8 cellular contexts compared by ENCODE assay signal in the genomic region with DNA sequence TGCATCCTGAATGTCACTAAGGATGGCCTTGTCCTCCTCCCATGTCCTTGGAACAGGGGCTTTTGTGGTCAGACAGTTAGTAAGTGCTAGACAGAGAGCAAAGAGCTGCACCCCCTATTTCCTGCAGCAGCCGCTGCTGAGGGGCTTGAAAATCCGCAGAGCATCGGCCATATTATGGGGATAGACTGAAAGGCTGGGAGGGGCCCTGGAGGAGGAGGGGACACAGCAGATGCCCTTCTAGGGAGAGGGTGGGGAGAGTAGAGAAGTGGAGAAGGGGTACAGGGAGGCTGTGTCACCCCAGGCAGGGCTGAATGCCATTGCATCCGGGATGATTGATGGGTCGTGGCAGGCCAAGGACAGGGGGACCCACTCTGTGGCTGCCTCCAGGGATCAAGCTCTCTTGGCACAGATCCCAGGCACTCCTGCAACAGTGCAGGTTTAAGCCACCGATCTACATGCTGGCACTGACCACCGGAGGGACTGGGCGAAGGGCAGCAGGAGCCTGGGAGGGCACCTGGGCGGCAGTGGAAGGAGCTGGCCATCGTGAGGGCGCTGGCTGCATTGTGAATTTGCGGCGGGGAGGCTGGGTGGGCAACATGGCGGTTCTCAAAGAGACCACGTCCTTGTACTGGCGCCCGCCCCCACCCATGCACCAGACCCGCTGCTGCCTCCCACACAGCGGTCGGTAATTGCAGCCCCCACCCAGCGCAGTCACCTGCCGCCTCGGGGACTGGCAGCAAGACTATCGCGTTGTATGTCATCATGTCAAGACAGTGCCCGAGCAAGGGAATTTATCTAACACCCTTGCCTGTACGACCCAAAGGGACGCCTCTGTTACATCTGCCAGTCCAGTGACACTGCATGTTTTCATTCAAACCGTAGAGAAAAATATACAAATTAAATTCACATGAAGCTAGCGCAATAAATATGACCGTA. TPM values are rescaled to one million over a fixed set of nuclear protein-coding genes. Genes with fewer than 3 reads are reported as not detected.
DNase-seq lines count a peak whose midpoint lies in the region; ATAC-seq and TF ChIP-seq lines count a peak whose summit lies in the region.
"Not testable (repeated sequence)": the region's sequence is repeated elsewhere in the genome, so short reads cannot be mapped to it uniquely, and the experiment has no call there.

No MANE protein-coding gene starts in this region.

- not testable (repeated sequence) for TF ChIP-seq CTCF in activated B cell treated with CpG ODN at 0.5 μM for 24 hours (IDR thresholded peaks at IDR 0.05); body of pancreas (IDR thresholded peaks at IDR 0.05)

- peak; percentile 10 for ATAC-seq in activated B cell treated with CpG ODN at 0.5 μM for 24 hours (ENCODE audit: low read depth)
- not testable (repeated sequence) for ATAC-seq in body of pancreas

- H3K4me2 ChIP-seq in BLaER1 treated with 17β-estradiol and CSF1 and Interleukin-3, amounts not matched to agents 10 nM and 100 nM = peak overlapping the region; percentile 84 to 99 (median 95)

- peak overlapping the region; percentile 72 to 97 (median 86) for H3K9ac ChIP-seq in BLaER1 treated with 17β-estradiol and CSF1 and Interleukin-3, amounts not matched to agents 10 nM and 100 nM
- peak overlapping the region; percentile 74 to 89 for H3K9ac ChIP-seq in mucosa of rectum (ENCODE audit: low read depth in 1 of 2, low read length in 2 of 2)

- intact Hi-C loops in activated B cell treated with CpG ODN at 0.5 μM for 24 hours (cut with micrococcal nuclease) = loop anchor here (1.0 to 5.0 kb wide), 7 partner anchors 24 to 978 kb away; partner anchors contain the start of genes BPHL and ECI2
- intact Hi-C loops in body of pancreas (cut with DNase I) = not testable (repeated sequence)

- POLR2A ChIA-PET in activated B cell treated with CpG ODN at 0.5 μM for 24 hours (lab: Charles Lee) = interaction anchor here (0.6 to 1.2 kb wide), 5 partner anchors 37 to 864 kb away, joined by 3 to 5 read pairs (median 4); partner anchors contain the start of genes BPHL and PSMG4

- peak overlapping the region; percentile 85 for H3K4me3 Mint-ChIP-seq in activated B cell treated with CpG ODN at 0.5 μM for 24 hours

- peaks cover 26% of the 10 kb centered on the region for H3K4me1 Mint-ChIP-seq in activated B cell treated with CpG ODN at 0.5 μM for 24 hours

- DNase-seq in HAP-1 (ENCODE audit: low spot score in 2 of 2) (peak in 1 of 2 experiments; percentile 68), NCI-H2171 treated with DMSO at 0.1 percent for 48 hours (lab: John Stamatoyannopoulos, UW) (peak; percentile 54), activated B cell treated with CpG ODN at 0.5 μM for 24 hours (peak; percentile 27), body of pancreas (peak in 2 of 4 donors; percentile 36 to 48), germinal center (ENCODE audit: low spot score) (peak; percentile 23)
- DNase-seq in stimulated activated CD4-positive, alpha-beta T cell treated with anti-CD3 and anti-CD28 coated beads, Interleukin-4, amount 100 ng/mL, for 24 hours = peak; percentile 6

- WGBS in body of pancreas, 2 donors = 9 to 11% methylated on average over 20 to 28 of the region's 31 CpGs

- H3K9me3 Mint-ChIP-seq in activated B cell treated with CpG ODN at 0.5 μM for 24 hours = not testable (repeated sequence)

- H3K27ac Mint-ChIP-seq in activated B cell treated with CpG ODN at 0.5 μM for 24 hours = peak overlapping the region; percentile 63

- H3K36me3 Mint-ChIP-seq in activated B cell treated with CpG ODN at 0.5 μM for 24 hours (ENCODE audit: low read depth) = not testable (repeated sequence)

- TF ChIP-seq POLR2A in body of pancreas (IDR thresholded peaks at IDR 0.05) = peak in 1 of 3 donors; percentile 5

- H3K36me3 ChIP-seq in BLaER1 treated with 17β-estradiol and CSF1 and Interleukin-3, amounts not matched to agents 10 nM and 100 nM = peaks cover 3 to 28% (median 12%) of the 10 kb centered on the region in 11 experiments; a peak in 17 of 22 replicates
- H3K36me3 ChIP-seq in HAP-1 (replicated peaks) = peaks cover 27% of the 10 kb centered on the region
- not testable (repeated sequence) for H3K36me3 ChIP-seq in body of pancreas (replicated peaks in 1 of 2; ENCODE audit: insufficient read depth in 1 of 2, low read depth in 2 of 2); mucosa of rectum (ENCODE audit: control insufficient read depth in 2 of 2, insufficient read depth in 2 of 2, low read length in 2 of 2)

- not testable (repeated sequence) for H3K9me3 ChIP-seq in BLaER1 treated with 17β-estradiol and CSF1 and Interleukin-3, amounts not matched to agents 10 nM and 100 nM (replicated peaks in 1 of 11); HAP-1; body of pancreas; mucosa of rectum (ENCODE audit: control insufficient read depth in 2 of 2, low read length in 2 of 2)

- H3K27ac ChIP-seq in BLaER1 treated with 17β-estradiol and CSF1 and Interleukin-3, amounts not matched to agents 10 nM and 100 nM = peak overlapping the region; percentile 24 to 97 (median 82); a peak in 21 of 22 replicates
- H3K27ac ChIP-seq in body of pancreas (peak overlapping the region; percentile 97 to 100 (median 98)), mucosa of rectum (ENCODE audit: low read depth in 2 of 2, low read length in 2 of 2) (peak overlapping the region; percentile 80 to 91)

- H3K27me3 Mint-ChIP-seq in activated B cell treated with CpG ODN at 0.5 μM for 24 hours = not testable (repeated sequence)

- H4K20me1 ChIP-seq in BLaER1 treated with 17β-estradiol and CSF1 and Interleukin-3, amounts not matched to agents 10 nM and 100 nM = peaks cover 0 to 19% (median 0%) of the 10 kb centered on the region in 11 experiments; a peak in 5 of 22 replicates

- not testable (repeated sequence) for H3K27me3 ChIP-seq in BLaER1 treated with 17β-estradiol and CSF1 and Interleukin-3, amounts not matched to agents 10 nM and 100 nM; HAP-1 (ENCODE audit: low read depth); body of pancreas; mucosa of rectum (ENCODE audit: control insufficient read depth in 2 of 2, insufficient read depth in 2 of 2, low read length in 2 of 2)

- H3K4me1 ChIP-seq in BLaER1 treated with 17β-estradiol and CSF1 and Interleukin-3, amounts not matched to agents 10 nM and 100 nM = peaks cover 29 to 51% (median 37%) of the 10 kb centered on the region in 10 experiments
- H3K4me1 ChIP-seq in HAP-1 (peaks cover 13% of the 10 kb centered on the region), body of pancreas (peaks cover 47% of the 10 kb centered on the region), mucosa of rectum (ENCODE audit: control insufficient read depth in 2 of 2, insufficient read depth in 2 of 2, low read length in 2 of 2) (peaks cover 19 to 20% of the 10 kb centered on the region in 2 donors)

- CTCF ChIA-PET in activated B cell treated with CpG ODN at 0.5 μM for 24 hours (lab: Charles Lee) = interaction anchor here (0.6 to 1.3 kb wide), 5 partner anchors 30 to 105 kb away, joined by 3 to 5 read pairs (median 3); partner anchors contain the start of gene PSMG4

- peak overlapping the region; percentile 78 to 96 (median 85) for H3K4me3 ChIP-seq in BLaER1 treated with 17β-estradiol and CSF1 and Interleukin-3, amounts not matched to agents 10 nM and 100 nM
- H3K4me3 ChIP-seq in HAP-1 (peak overlapping the region; percentile 64), body of pancreas (peak overlapping the region; percentile 67 to 97), mucosa of rectum (ENCODE audit: low read length in 2 of 2) (peak overlapping the region; percentile 78 to 84)

- in situ Hi-C loops in HAP-1 (cut with MboI; ENCODE audit: low sequenced_read_pairs) = not testable (repeated sequence)

RNA-seq across cellular contexts. Expression of gene TUBB2A, which starts 0.9 kb away (rescaled TPM):
- 3.3 TPM in 2 replicates for total RNA-seq in activated B cell treated with CpG ODN at 0.5 μM for 24 hours
- 10 to 100 TPM; 44.9 to 54.1 TPM for total RNA-seq in body of pancreas

RNA-seq across cellular contexts. Expression of gene BPHL, which starts 37.9 kb away (rescaled TPM):
- 10.5 and 11.0 TPM in 2 replicates for total RNA-seq in activated B cell treated with CpG ODN at 0.5 μM for 24 hours
- 10 to 100 TPM; 15.6 to 21.8 TPM for total RNA-seq in body of pancreas

Comparison
In these comparisons a context has a peak if more than half of its experiments do, and no peak if none do; other contexts are left out.
1. RNA of gene TUBB2A, which starts 0.9 kb away (total RNA-seq): 44.9 to 54.1 TPM in body of pancreas; 3.3 TPM in activated B cell treated with CpG ODN at 0.5 μM for 24 hours; every median in the first group is over 10 times any median in the second.
2. Peak in every context shown above with its lines, with median percentiles within 50 percentile points of each other: H3K27ac ChIP-seq and H3K4me3 ChIP-seq.